ENCODE assay signal across 9 cellular contexts in genomic region chr17:58527306-58527705, GRCh38. TPM values are rescaled to one million over a fixed set of nuclear protein-coding genes. Genes with fewer than 3 reads are reported as not detected.
DNase-seq lines count a peak whose midpoint lies in the region; ATAC-seq and TF ChIP-seq lines count a peak whose summit lies in the region.
"Had no signal": no experiment of that assay in that cellular context is flagged by ENCODE, and none has a peak within 500 bp of the region (broad histone marks: within the 10 kb centered on the region; RNA-seq: fewer than 3 reads in every experiment).

No MANE protein-coding gene starts in this region.

- H3K27me3 Mint-ChIP-seq in chondrocyte (ENCODE audit: low read depth) = no peaks in the 10 kb centered on the region

- no peak overlapping the region for H3K9ac ChIP-seq in parathyroid adenoma

- peak; percentile 47 for TF ChIP-seq CTCF in chondrocyte (IDR thresholded peaks at IDR 0.05)
- TF ChIP-seq CTCF in parathyroid adenoma (IDR thresholded peaks at IDR 0.05) = no peak

- peaks cover 80% of the 10 kb centered on the region for H3K4me1 Mint-ChIP-seq in chondrocyte (ENCODE audit: low read depth)

- peak overlapping the region; percentile 24 for H3K27ac ChIP-seq in parathyroid adenoma

- H3K79me2 ChIP-seq in parathyroid adenoma = no peaks in the 10 kb centered on the region

- no peaks in the 10 kb centered on the region for H3K9me3 ChIP-seq in parathyroid adenoma (ENCODE audit: control insufficient read depth, low read length)

- H3K27me3 ChIP-seq in parathyroid adenoma (ENCODE audit: control insufficient read depth, insufficient read depth, low read length) = no peaks in the 10 kb centered on the region

- H3K36me3 ChIP-seq in parathyroid adenoma (ENCODE audit: control insufficient read depth, insufficient read depth, low read length) = no peaks in the 10 kb centered on the region

- in situ Hi-C loops in G401 (cut with HindIII; ENCODE audit: low sequenced_read_pairs) = no loop called here

- no peak overlapping the region for H3K27ac Mint-ChIP-seq in chondrocyte (ENCODE audit: unreplicated experiment)

- H3K4me3 Mint-ChIP-seq in chondrocyte (ENCODE audit: unreplicated experiment) = no peak overlapping the region

- H3K4me2 ChIP-seq in parathyroid adenoma (ENCODE audit: low read length) = no peak overlapping the region

- peak; percentile 39 for DNase-seq in G401 (ENCODE audit: low spot score)
- DNase-seq in M059J (ENCODE audit: low read depth) = peak; percentile 13
- DNase-seq in chondrocyte (ENCODE audit: low spot score) = no peak
- DNase-seq in hepatic stellate cell (ENCODE audit: low spot score) = no peak
- DNase-seq in NCI-H510A (lab: John Stamatoyannopoulos, UW) = no peak

- H3K4me1 ChIP-seq in parathyroid adenoma = peaks cover 9% of the 10 kb centered on the region

- H3K9me3 Mint-ChIP-seq in chondrocyte (ENCODE audit: low read depth) = no peaks in the 10 kb centered on the region

- H3K36me3 Mint-ChIP-seq in chondrocyte (ENCODE audit: low read depth) = no peaks in the 10 kb centered on the region

- H3K4me3 ChIP-seq in parathyroid adenoma (ENCODE audit: low read depth, low read length) = no peak overlapping the region

- no peak overlapping the region for H2AFZ ChIP-seq in parathyroid adenoma

- ATAC-seq in HG03342 (IDR thresholded peaks at IDR 0.05; ENCODE audit: unreplicated experiment) = no peak
- ATAC-seq in GM19035 (IDR thresholded peaks at IDR 0.05; ENCODE audit: unreplicated experiment) = no peak

RNA-seq across cellular contexts. Expression of gene MTMR4, which starts 12.9 kb away (rescaled TPM):
- 35.9 and 36.3 TPM in 2 replicates for total RNA-seq in G401 (2014; rRNA removed; shearing (Covaris generic))
- 24.4 and 32.5 TPM in 2 replicates for total RNA-seq in M059J (2014; rRNA removed; shearing (Covaris generic))
- 26.7 to 31.4 TPM (median 30.2 TPM) in 3 replicates for total RNA-seq in chondrocyte

RNA-seq across cellular contexts. Expression of gene HSF5, which starts 39.1 kb away (rescaled TPM):
- not detected in 2 replicates for total RNA-seq in G401 (2014; rRNA removed; shearing (Covaris generic))
- not detected in 2 replicates for total RNA-seq in M059J (2014; rRNA removed; shearing (Covaris generic))
- 0.08 to 0.10 TPM in 2 of 3 replicates, not detected in the other for total RNA-seq in chondrocyte
- total RNA-seq: NCI-H460 had no signal

Comparison
In these comparisons a context has a peak if more than half of its experiments do, and no peak if none do; other contexts are left out.
1. DNase-seq: peak in G401 (single experiment) and M059J (single experiment); none in chondrocyte (single experiment), hepatic stellate cell (single experiment) and NCI-H510A (single experiment).